In genomic region chr17:42192189-42193126, GRCh38 we compare ENCODE assay signal across 1 cellular context.
A peak's percentile ranks its signal among the peaks of the same experiment; 100 is the strongest.
TF ChIP-seq lines count a peak whose summit lies in the region.

No MANE protein-coding gene starts in this region.

TF ChIP-seq in K562, 482 proteins besides CTCF, POLR2A, EP300 and RAD21:
- TF ChIP-seq RUNX1 (IDR thresholded peaks at IDR 0.05; ENCODE audit: low read depth) = no peak
- TF ChIP-seq ZNF444 (CRISPR knock-in tag; IDR thresholded peaks at IDR 0.05) = no peak
- TF ChIP-seq TFE3 (CRISPR knock-in tag; IDR thresholded peaks at IDR 0.05) = peak; percentile 28; the same call in 1 of the 2 replicates
- TF ChIP-seq POLR2G (IDR thresholded peaks at IDR 0.05; ENCODE audit: low read depth, low read length) = peak; percentile 27; the same call in 1 of the 2 replicates
- TF ChIP-seq, protein P1, sequence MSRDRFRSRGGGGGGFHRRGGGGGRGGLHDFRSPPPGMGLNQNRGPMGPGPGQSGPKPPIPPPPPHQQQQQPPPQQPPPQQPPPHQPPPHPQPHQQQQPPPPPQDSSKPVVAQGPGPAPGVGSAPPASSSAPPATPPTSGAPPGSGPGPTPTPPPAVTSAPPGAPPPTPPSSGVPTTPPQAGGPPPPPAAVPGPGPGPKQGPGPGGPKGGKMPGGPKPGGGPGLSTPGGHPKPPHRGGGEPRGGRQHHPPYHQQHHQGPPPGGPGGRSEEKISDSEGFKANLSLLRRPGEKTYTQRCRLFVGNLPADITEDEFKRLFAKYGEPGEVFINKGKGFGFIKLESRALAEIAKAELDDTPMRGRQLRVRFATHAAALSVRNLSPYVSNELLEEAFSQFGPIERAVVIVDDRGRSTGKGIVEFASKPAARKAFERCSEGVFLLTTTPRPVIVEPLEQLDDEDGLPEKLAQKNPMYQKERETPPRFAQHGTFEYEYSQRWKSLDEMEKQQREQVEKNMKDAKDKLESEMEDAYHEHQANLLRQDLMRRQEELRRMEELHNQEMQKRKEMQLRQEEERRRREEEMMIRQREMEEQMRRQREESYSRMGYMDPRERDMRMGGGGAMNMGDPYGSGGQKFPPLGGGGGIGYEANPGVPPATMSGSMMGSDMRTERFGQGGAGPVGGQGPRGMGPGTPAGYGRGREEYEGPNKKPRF (IDR thresholded peaks at IDR 0.05; ENCODE audit: low read depth, low read length) = no peak
- no peak for TF ChIP-seq MCM2 (IDR thresholded peaks at IDR 0.05; ENCODE audit: low read depth)
- TF ChIP-seq TRIM24 (IDR thresholded peaks at IDR 0.05) = no peak
- TF ChIP-seq ZNF253 (CRISPR knock-in tag; conservative IDR thresholded peaks at IDR 0.05) = no peak
- TF ChIP-seq NUFIP1 (IDR thresholded peaks at IDR 0.05; ENCODE audit: partially characterized antibody) = no peak
- no peak for TF ChIP-seq ADNP (tag; IDR thresholded peaks at IDR 0.05)
- TF ChIP-seq ZNF507 (tag; conservative IDR thresholded peaks at IDR 0.05) = no peak
